In genomic region chr22:20257474-20258299, GRCh38 we compare ENCODE assay signal across 1 cellular context.
TF ChIP-seq lines count a peak whose summit lies in the region.

No MANE protein-coding gene starts in this region.

TF ChIP-seq in IMR-90, 13 proteins besides CTCF, POLR2A, EP300 and RAD21:
- TF ChIP-seq SMC3 (IDR thresholded peaks at IDR 0.05; ENCODE audit: low read depth, low read length): no peak
- no peak for TF ChIP-seq CHD1 (IDR thresholded peaks at IDR 0.05; ENCODE audit: low read depth, low read length)
- no peak for TF ChIP-seq MAFK (IDR thresholded peaks at IDR 0.05; ENCODE audit: low read depth, low read length)
- TF ChIP-seq RFX5 (IDR thresholded peaks at IDR 0.05; ENCODE audit: low read depth, low read length): no peak
- TF ChIP-seq ELK1 (IDR thresholded peaks at IDR 0.05; ENCODE audit: borderline replicate concordance, low read depth, low read length): no peak
- TF ChIP-seq RCOR1 (IDR thresholded peaks at IDR 0.05; ENCODE audit: insufficient replicate concordance, low read length): no peak
- no peak for TF ChIP-seq MXI1 (IDR thresholded peaks at IDR 0.05; ENCODE audit: borderline replicate concordance, low read depth, low read length)
- no peak for TF ChIP-seq USF2 (IDR thresholded peaks at IDR 0.05; ENCODE audit: low read depth, low read length)
- TF ChIP-seq CEBPB (IDR thresholded peaks at IDR 0.05; ENCODE audit: low read depth, low read length): no peak
- TF ChIP-seq NFE2L2 (IDR thresholded peaks at IDR 0.05; ENCODE audit: low read depth, low read length): no peak
- no peak for TF ChIP-seq MAZ (IDR thresholded peaks at IDR 0.05; ENCODE audit: borderline replicate concordance, low read depth, low read length)
- no peak for TF ChIP-seq BHLHE40 (IDR thresholded peaks at IDR 0.05; ENCODE audit: low read depth, low read length)
- no peak for TF ChIP-seq FOS (IDR thresholded peaks at IDR 0.05; ENCODE audit: low read depth, low read length)
